In the genomic region with DNA sequence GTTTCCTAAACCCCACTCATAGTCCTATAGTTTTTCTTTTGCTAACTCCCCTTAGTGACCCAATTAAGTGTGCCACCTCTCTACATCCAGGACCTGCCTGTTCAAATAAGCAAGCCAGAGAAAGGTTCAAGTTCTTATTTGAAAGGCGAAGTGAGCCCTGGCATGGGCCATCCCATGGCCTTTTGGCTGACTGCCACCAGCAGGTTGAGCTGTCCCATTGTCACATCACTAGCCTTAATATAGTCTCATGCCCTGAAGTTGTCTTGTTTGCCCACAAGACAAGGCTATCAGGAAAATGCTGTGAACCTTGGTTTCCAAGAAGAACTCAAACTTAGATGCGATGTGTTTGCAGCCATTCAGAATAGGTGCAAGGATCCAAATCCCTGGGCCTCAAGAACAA, we compare ENCODE assay signal across 17 cellular contexts.
"Had no signal": no experiment of that assay in that cellular context is flagged by ENCODE, and none has a peak within 500 bp of the region (broad histone marks: within the 10 kb centered on the region; RNA-seq: fewer than 3 reads in every experiment).

No MANE protein-coding gene starts in this region.

- H2AFZ ChIP-seq: parathyroid adenoma had no signal

- DNase-seq: effector memory CD8-positive, alpha-beta T cell; glutamatergic neuron; islet precursor cell; left lung; lower lobe of right lung; naive thymus-derived CD4-positive, alpha-beta T cell; nephron progenitor cell; retina; sigmoid colon; stimulated activated CD4-positive, alpha-beta T cell treated with anti-CD3 and anti-CD28 coated beads, Interleukin-12 subunit alpha, Interleukin-12 subunit beta, amount 100 ng/mL, for 4 hours; stimulated activated naive CD4-positive, alpha-beta T cell had no signal

- H3K79me2 ChIP-seq: parathyroid adenoma had no signal

- ATAC-seq: effector memory CD8-positive, alpha-beta T cell; gastroesophageal sphincter; left lung; lower lobe of right lung; naive thymus-derived CD4-positive, alpha-beta T cell had no signal

- H3K27me3 ChIP-seq: esophagus muscularis mucosa, gastroesophageal sphincter, left lung, sigmoid colon had no signal

- H3K27ac ChIP-seq: epithelial cell of prostate, esophagus muscularis mucosa, gastroesophageal sphincter, left lung, lower lobe of right lung, parathyroid adenoma, prostate gland, sigmoid colon, skin epidermis had no signal

- H3K4me1 ChIP-seq: parathyroid adenoma, prostate gland had no signal

- H3K9ac ChIP-seq: parathyroid adenoma had no signal

- H3K9me3 ChIP-seq: esophagus muscularis mucosa, gastroesophageal sphincter, left lung, lower lobe of right lung, prostate gland, sigmoid colon had no signal

- H3K4me3 ChIP-seq: esophagus muscularis mucosa, gastroesophageal sphincter, left lung, lower lobe of right lung, prostate gland, sigmoid colon, skin epidermis had no signal

- H3K36me3 ChIP-seq: esophagus muscularis mucosa, gastroesophageal sphincter, left lung, lower lobe of right lung, prostate gland, sigmoid colon had no signal
